Comparison of ENCODE assay signal across 19 cellular contexts in the genomic region with DNA sequence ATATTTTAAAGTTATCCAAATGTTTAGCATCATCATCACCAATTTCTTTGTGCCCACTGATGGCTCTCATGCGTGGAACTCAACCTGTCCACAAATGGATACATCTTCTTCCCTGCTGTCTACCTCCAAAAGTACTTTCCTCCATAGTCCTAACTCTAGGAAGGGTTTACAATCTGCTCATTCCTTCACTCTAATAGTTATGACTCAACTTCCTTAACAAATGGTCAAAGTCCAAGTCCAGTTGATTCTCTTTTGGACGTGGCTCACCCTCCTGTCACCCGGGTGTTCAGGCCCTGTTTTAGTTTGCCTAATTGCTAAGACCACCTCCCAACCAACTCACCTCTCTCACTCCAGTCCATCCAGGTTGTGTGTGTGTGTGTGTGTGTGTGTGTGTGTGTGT.
DNase-seq lines count a peak whose midpoint lies in the region; ATAC-seq and TF ChIP-seq lines count a peak whose summit lies in the region.
"Had no signal": no experiment of that assay in that cellular context is flagged by ENCODE, and none has a peak within 500 bp of the region (broad histone marks: within the 10 kb centered on the region; RNA-seq: fewer than 3 reads in every experiment).

No MANE protein-coding gene starts in this region.

- H3K4me1 ChIP-seq in body of pancreas (no peaks in the 10 kb centered on the region), right lobe of liver (no peaks in the 10 kb centered on the region)
- H3K4me1 ChIP-seq in effector memory CD4-positive, alpha-beta T cell (ENCODE audit: control insufficient read depth, insufficient read depth, low read length, poor library complexity, severe bottlenecking), result no peaks in the 10 kb centered on the region
- H3K4me1 ChIP-seq: lower lobe of right lung had no signal

- H3K27ac ChIP-seq in body of pancreas (no peak overlapping the region), right lobe of liver (no peak overlapping the region)
- no peak overlapping the region for H3K27ac ChIP-seq in effector memory CD4-positive, alpha-beta T cell (ENCODE audit: insufficient read depth, low read length, poor library complexity, severe bottlenecking)
- H3K27ac ChIP-seq: lower lobe of right lung had no signal

- DNase-seq in ACHN (peak; percentile 73), HuH-7 (ENCODE audit: low spot score) (peak; percentile 6), body of pancreas (peak in 1 of 4 donors; percentile 12), right lobe of liver (no peak), glomerular visceral epithelial cell (ENCODE audit: extremely low spot score) (no peak)
- no peak for DNase-seq in effector memory CD4-positive, alpha-beta T cell
- DNase-seq: activated CD4-positive, alpha-beta T cell treated with anti-CD3 and anti-CD28 coated beads, Interleukin-2, amount 10 ng/mL, durations not matched to agents 7 days and 5 days; aorta; DMS79; lower lobe of right lung; naive B cell; NCI-H1092 treated with DMSO at 0.1 percent for 48 hours; NCI-H2081 treated with DMSO at 0.1 percent for 48 hours; NCI-H526; stimulated activated naive CD4-positive, alpha-beta T cell; T1000; trophoblast cell had no signal

- no peak overlapping the region for H3K4me3 ChIP-seq in body of pancreas
- no peak overlapping the region for H3K4me3 ChIP-seq in right lobe of liver
- no peak overlapping the region for H3K4me3 ChIP-seq in effector memory CD4-positive, alpha-beta T cell (ENCODE audit: insufficient read depth, low read depth, low read length, poor library complexity, severe bottlenecking)
- H3K4me3 ChIP-seq: lower lobe of right lung had no signal

- H3K9me3 ChIP-seq in body of pancreas (no peaks in the 10 kb centered on the region), right lobe of liver (no peaks in the 10 kb centered on the region)
- no peaks in the 10 kb centered on the region for H3K9me3 ChIP-seq in effector memory CD4-positive, alpha-beta T cell (ENCODE audit: control insufficient read depth, low read length)
- H3K9me3 ChIP-seq: lower lobe of right lung had no signal

- peak; percentile 68 for ATAC-seq in body of pancreas
- peak in 3 of 4 donors; percentile 21 to 91 (median 36) for ATAC-seq in right lobe of liver
- ATAC-seq in HG03439 (IDR thresholded peaks at IDR 0.05; ENCODE audit: unreplicated experiment), result no peak
- no peak for ATAC-seq in HG03565 (IDR thresholded peaks at IDR 0.05; ENCODE audit: unreplicated experiment)
- ATAC-seq: lower lobe of right lung had no signal

- no peaks in the 10 kb centered on the region for H3K27me3 ChIP-seq in body of pancreas
- no peaks in the 10 kb centered on the region for H3K27me3 ChIP-seq in right lobe of liver
- H3K27me3 ChIP-seq in effector memory CD4-positive, alpha-beta T cell (replicated peaks; ENCODE audit: control insufficient read depth, insufficient read depth, low read length, poor library complexity, severe bottlenecking), result no peaks in the 10 kb centered on the region

- H3K36me3 ChIP-seq in body of pancreas (replicated peaks in 1 of 2; ENCODE audit: insufficient read depth in 1 of 2, low read depth in 2 of 2) (peaks cover 0 to 2% of the 10 kb centered on the region in 2 donors), right lobe of liver (no peaks in the 10 kb centered on the region)
- H3K36me3 ChIP-seq in effector memory CD4-positive, alpha-beta T cell (ENCODE audit: control insufficient read depth, insufficient read depth, low read length), result peaks cover 6% of the 10 kb centered on the region
- H3K36me3 ChIP-seq: lower lobe of right lung had no signal

- intact Hi-C loops in body of pancreas (cut with DNase I) (no loop called here), right lobe of liver (cut with DNase I) (no loop called here)

- 51 to 59% methylated on average over 3 of the region's 3 CpGs for WGBS in body of pancreas, 2 donors
- WGBS in right lobe of liver (ENCODE audit: insufficient coverage, low coverage, low lambda C conversion rate, missing lambda C conversion rate), result 45% methylated on average over 3 of the region's 3 CpGs

- no peak for TF ChIP-seq CTCF in body of pancreas (IDR thresholded peaks at IDR 0.05)
- no peak for TF ChIP-seq CTCF in right lobe of liver (IDR thresholded peaks at IDR 0.05)

- in situ Hi-C loops in ACHN (cut with HindIII; ENCODE audit: low pct_ligation_motif_present, low pct_unique_long_range_greater_than_20kb, low sequenced_read_pairs), result no loop called here

- TF ChIP-seq POLR2A in body of pancreas (IDR thresholded peaks at IDR 0.05) (no peak), right lobe of liver (IDR thresholded peaks at IDR 0.05) (no peak)

Comparison
In these comparisons a context has a peak if more than half of its experiments do, and no peak if none do; other contexts are left out.
1. DNase-seq: peak in ACHN (single experiment) and HuH-7 (single experiment); none in right lobe of liver (0 of 3), glomerular visceral epithelial cell (single experiment) and effector memory CD4-positive, alpha-beta T cell (0 of 3).
2. ATAC-seq: peak in body of pancreas (single experiment) and right lobe of liver (3 of 4); none in HG03439 (single experiment) and HG03565 (single experiment).